Comparison of ENCODE assay signal across 24 cellular contexts in genomic region chr16:89103781-89104180, GRCh38.
"Had no signal": no experiment of that assay in that cellular context is flagged by ENCODE, and none has a peak within 500 bp of the region (broad histone marks: within the 10 kb centered on the region; RNA-seq: fewer than 3 reads in every experiment).

No MANE protein-coding gene starts in this region.

- DNase-seq: activated CD4-positive, alpha-beta memory T cell treated with anti-CD3 and anti-CD28 coated beads for 36 hours; activated CD4-positive, alpha-beta T cell treated with anti-CD3 and anti-CD28 coated beads, Interleukin-2, amount 10 ng/mL, durations not matched to agents 24 days and 14 days; activated CD4-positive, CD25-positive, alpha-beta regulatory T cell treated with anti-CD3 and anti-CD28 coated beads, Interleukin-2, amount 50 U/mL, for 72 hours; activated CD8-positive, alpha-beta memory T cell treated with anti-CD3 and anti-CD28 coated beads, Interleukin-2, amount 50 U/mL, for 4 hours; activated effector memory CD4-positive, alpha-beta T cell treated with anti-CD3 and anti-CD28 coated beads, Interleukin-2, amount 50 U/mL, for 16 hours; activated naive CD4-positive, alpha-beta T cell treated with anti-CD3 and anti-CD28 coated beads for 36 hours; activated T-cell treated with anti-CD3 and anti-CD28 coated beads, Interleukin-2, amount 50 U/mL, for 1 hour; amniotic stem cell; brain microvascular endothelial cell; endodermal cell; foreskin keratinocyte; stimulated activated naive CD4-positive, alpha-beta T cell treated with Interleukin-2 at 50 U/mL for 16 hours; T-helper 2 cell had no signal

- H3K9me3 Mint-ChIP-seq: activated CD4-positive, alpha-beta memory T cell treated with anti-CD3 and anti-CD28 coated beads for 36 hours; activated CD4-positive, alpha-beta T cell treated with anti-CD3 and anti-CD28 coated beads, Interleukin-2, amount 10 ng/mL, durations not matched to agents 24 days and 14 days; activated naive CD4-positive, alpha-beta T cell treated with anti-CD3 and anti-CD28 coated beads for 36 hours; activated T-helper 1 cell treated with anti-CD3 and anti-CD28 coated beads, Interleukin-12 subunit alpha, Interleukin-12 subunit beta, Interleukin-2, Interleukin-4 antibody, amounts not matched to agents 30 ng/mL and 10 ng/mL and 1 ng/mL, durations not matched to agents 14 hours and 24 hours and 36 hours; endodermal cell; mesothelial cell of epicardium; naive thymus-derived CD4-positive, alpha-beta T cell had no signal

- H3K27me3 Mint-ChIP-seq: activated CD4-positive, alpha-beta memory T cell treated with anti-CD3 and anti-CD28 coated beads for 36 hours; activated CD4-positive, alpha-beta T cell treated with anti-CD3 and anti-CD28 coated beads, Interleukin-2, amount 10 ng/mL, durations not matched to agents 24 days and 14 days; dendritic cell treated with granulocyte-macrophage colony-stimulating factor and Interleukin-4, amounts not matched to agents 40 ng/mL and 50 ng/mL, for 4 days; naive thymus-derived CD4-positive, alpha-beta T cell had no signal

- H3K9me3 ChIP-seq: heart left ventricle, pancreas, psoas muscle, tibial nerve had no signal

- H3K4me1 Mint-ChIP-seq: mesothelial cell of epicardium had no signal

- H3K4me3 ChIP-seq: heart left ventricle, pancreas, psoas muscle, tibial nerve had no signal

- H3K27ac Mint-ChIP-seq: activated CD4-positive, alpha-beta memory T cell treated with anti-CD3 and anti-CD28 coated beads for 36 hours; activated CD4-positive, alpha-beta T cell treated with anti-CD3 and anti-CD28 coated beads, Interleukin-2, amount 10 ng/mL, durations not matched to agents 24 days and 14 days; activated T-helper 1 cell treated with anti-CD3 and anti-CD28 coated beads, Interleukin-12 subunit alpha, Interleukin-12 subunit beta, Interleukin-2, Interleukin-4 antibody, amounts not matched to agents 30 ng/mL and 10 ng/mL and 1 ng/mL, durations not matched to agents 14 hours and 24 hours and 36 hours; dendritic cell treated with granulocyte-macrophage colony-stimulating factor and Interleukin-4, amounts not matched to agents 40 ng/mL and 50 ng/mL, for 4 days; endodermal cell; mesothelial cell of epicardium had no signal

- H3K27ac ChIP-seq: brain microvascular endothelial cell, foreskin keratinocyte, heart left ventricle, pancreas, psoas muscle had no signal

- ATAC-seq: esophagus mucosa; foreskin keratinocyte; heart left ventricle; naive thymus-derived CD4-positive, alpha-beta T cell; psoas muscle had no signal

- H3K4me1 ChIP-seq: foreskin keratinocyte, pancreas, psoas muscle had no signal

- FAIRE-seq: astrocyte, islet of Langerhans, pancreas had no signal

- H3K4me3 Mint-ChIP-seq: activated CD4-positive, alpha-beta memory T cell treated with anti-CD3 and anti-CD28 coated beads for 36 hours; activated CD4-positive, alpha-beta T cell treated with anti-CD3 and anti-CD28 coated beads, Interleukin-2, amount 10 ng/mL, durations not matched to agents 24 days and 14 days; activated naive CD4-positive, alpha-beta T cell treated with anti-CD3 and anti-CD28 coated beads for 36 hours; activated T-helper 1 cell treated with anti-CD3 and anti-CD28 coated beads, Interleukin-12 subunit alpha, Interleukin-12 subunit beta, Interleukin-2, Interleukin-4 antibody, amounts not matched to agents 30 ng/mL and 10 ng/mL and 1 ng/mL, durations not matched to agents 14 hours and 24 hours and 36 hours; dendritic cell treated with granulocyte-macrophage colony-stimulating factor and Interleukin-4, amounts not matched to agents 40 ng/mL and 50 ng/mL, for 4 days; endodermal cell; mesothelial cell of epicardium had no signal

- H3K27me3 ChIP-seq: brain microvascular endothelial cell, foreskin keratinocyte, heart left ventricle, pancreas, tibial nerve had no signal
